Comparison of ENCODE assay signal across 8 cellular contexts in genomic region chr2:63488118-63488713, GRCh38.
DNase-seq lines count a peak whose midpoint lies in the region; ATAC-seq, FAIRE-seq and TF ChIP-seq lines count a peak whose summit lies in the region.

No MANE protein-coding gene starts in this region.

- H4K20me1 ChIP-seq in Loucy (ENCODE audit: insufficient read depth, low read length, poor library complexity, severe bottlenecking) (no peaks in the 10 kb centered on the region), K562 (replicated peaks; ENCODE audit: control insufficient read depth, insufficient read depth, low read length) (no peaks in the 10 kb centered on the region)

- no peak for TF ChIP-seq POLR2A in K562 (conservative IDR thresholded peaks at IDR 0.05)

- WGBS in K562 (ENCODE audit: insufficient coverage, low coverage, missing lambda C conversion rate) = 47% methylated on average over 2 of the region's 2 CpGs

- in situ Hi-C loops in K562 (cut with MboI) = no loop called here

- peak; percentile 56 to 67 for TF ChIP-seq RAD21 in K562 (CRISPR knock-in tag; conservative IDR thresholded peaks at IDR 0.05 in 1 of 2, IDR thresholded peaks at IDR 0.05 in 1 of 2)

- H2AFZ ChIP-seq in Loucy (ENCODE audit: low read length) (no peak overlapping the region), K562 (ENCODE audit: low read depth, low read length) (no peak overlapping the region)

- FAIRE-seq in K562 (lab: Jason Lieb, UNC) = peak; percentile 26

- H3K79me2 ChIP-seq in Loucy (ENCODE audit: insufficient read depth, low read length) (no peaks in the 10 kb centered on the region), K562 (ENCODE audit: control insufficient read depth, insufficient read depth, low read length) (no peaks in the 10 kb centered on the region)

- TF ChIP-seq CTCF in Loucy (conservative IDR thresholded peaks at IDR 0.05; ENCODE audit: low read length) (peak; percentile 85), K562 (IDR thresholded peaks at IDR 0.05 in 2 of 3, conservative IDR thresholded peaks at IDR 0.05 in 1 of 3; ENCODE audit: insufficient read depth in 2 of 3, low read depth in 1 of 3, low read length in 3 of 3) (peak; percentile 16 to 66 (median 46); a peak in 4 of 6 replicates)

- no peak for TF ChIP-seq EP300 in K562 (IDR thresholded peaks at IDR 0.05; ENCODE audit: low read length)

- H3K27me3 ChIP-seq in Loucy (ENCODE audit: insufficient read depth, low read length, poor library complexity, severe bottlenecking) = no peaks in the 10 kb centered on the region
- H3K27me3 ChIP-seq in K562 (ENCODE audit: control insufficient read depth in 2 of 2, insufficient read depth in 2 of 2, low read length in 2 of 2) = no peaks in the 10 kb centered on the region

- H3K4me3 ChIP-seq in Loucy (ENCODE audit: low read length, poor library complexity, severe bottlenecking) = no peak overlapping the region
- H3K4me3 ChIP-seq in K562 = no peak overlapping the region

- H3K4me1 ChIP-seq in Loucy (ENCODE audit: insufficient read depth, low read length, poor library complexity, severe bottlenecking) = peaks cover 7% of the 10 kb centered on the region
- H3K4me1 ChIP-seq in K562 (replicated peaks in 1 of 2; ENCODE audit: control insufficient read depth in 2 of 2, insufficient read depth in 2 of 2, low read length in 2 of 2) = no peaks in the 10 kb centered on the region

- no peaks in the 10 kb centered on the region for H3K4me1 Mint-ChIP-seq in activated naive CD4-positive, alpha-beta T cell treated with anti-CD3 and anti-CD28 coated beads for 36 hours (ENCODE audit: low read depth)

- POLR2A ChIA-PET in K562 (lab: Yijun Ruan, JAX) = no interaction called here

- ATAC-seq in K562 (peak; percentile 52; the same call in 1 of the 3 replicates), GM21825 (IDR thresholded peaks at IDR 0.05; ENCODE audit: unreplicated experiment) (no peak), HG03460 (IDR thresholded peaks at IDR 0.05; ENCODE audit: unreplicated experiment) (no peak), HG03039 (IDR thresholded peaks at IDR 0.05; ENCODE audit: unreplicated experiment) (no peak)

- no peak overlapping the region for H3K27ac Mint-ChIP-seq in activated naive CD4-positive, alpha-beta T cell treated with anti-CD3 and anti-CD28 coated beads for 36 hours

- H3F3A ChIP-seq in Loucy (ENCODE audit: low read depth) = no peaks in the 10 kb centered on the region

- no peak overlapping the region for H3K4me3 Mint-ChIP-seq in activated naive CD4-positive, alpha-beta T cell treated with anti-CD3 and anti-CD28 coated beads for 36 hours

- no peaks in the 10 kb centered on the region for H3K9me2 ChIP-seq in Loucy (replicated peaks; ENCODE audit: low read depth, low read length)

- H3K36me3 Mint-ChIP-seq in activated naive CD4-positive, alpha-beta T cell treated with anti-CD3 and anti-CD28 coated beads for 36 hours (ENCODE audit: low read depth) = peaks cover 5% of the 10 kb centered on the region

- H3K9me3 ChIP-seq in Loucy (ENCODE audit: insufficient read depth, low read depth, low read length) = no peaks in the 10 kb centered on the region
- H3K9me3 ChIP-seq in K562 (replicated peaks; ENCODE audit: control insufficient read depth, insufficient read depth, low read depth, low read length) = no peaks in the 10 kb centered on the region

- H3K4me2 ChIP-seq in Loucy (ENCODE audit: low read depth, low read length, poor library complexity, severe bottlenecking) (no peak overlapping the region), K562 (ENCODE audit: insufficient read depth, low read length) (no peak overlapping the region)

- H3K36me3 ChIP-seq in Loucy (ENCODE audit: insufficient read depth, low read length) (peaks cover 3% of the 10 kb centered on the region; the same call in 1 of the 2 replicates), K562 (ENCODE audit: control insufficient read depth, insufficient read depth, low read length) (no peaks in the 10 kb centered on the region)

- no peak overlapping the region for H3K27ac ChIP-seq in K562 (ENCODE audit: extremely low read depth, low read depth, low read length)

- H3K9me3 Mint-ChIP-seq in activated naive CD4-positive, alpha-beta T cell treated with anti-CD3 and anti-CD28 coated beads for 36 hours = no peaks in the 10 kb centered on the region

- H3K9me1 ChIP-seq in K562 (ENCODE audit: control insufficient read depth, insufficient read depth, low read length) = no peaks in the 10 kb centered on the region

- DNase-seq in activated naive CD4-positive, alpha-beta T cell treated with anti-CD3 and anti-CD28 coated beads for 36 hours = peak; percentile 28
- DNase-seq in activated naive CD4-positive, alpha-beta T cell treated with Interleukin-2 at 50 U/mL for 16 hours = no peak
- DNase-seq in K562 (ENCODE audit: extremely low read depth in 1 of 4, low spot score in 3 of 4) (peak; percentile 8 to 35 (median 12)), medulla oblongata (ENCODE audit: extremely low spot score) (peak; percentile 44)

- intact Hi-C loops in activated naive CD4-positive, alpha-beta T cell treated with anti-CD3 and anti-CD28 coated beads for 36 hours (cut with micrococcal nuclease) = loop anchor here (2.0 to 5.0 kb wide), 2 partner anchors 701 to 1031 kb away; no protein-coding TSS in a partner anchor
- intact Hi-C loops in K562 (cut with micrococcal nuclease) = loop anchor here (1.0 to 10.0 kb wide), 3 partner anchors 303 to 546 kb away; no protein-coding TSS in a partner anchor

- no TSS peak for BruUV-seq in K562 (replicated peaks; lab: Mats Ljungman, UMichigan)

- H3K27me3 Mint-ChIP-seq in activated naive CD4-positive, alpha-beta T cell treated with anti-CD3 and anti-CD28 coated beads for 36 hours (ENCODE audit: low read depth) = no peaks in the 10 kb centered on the region

- no peak overlapping the region for H3K9ac ChIP-seq in Loucy (ENCODE audit: low read depth, low read length, poor library complexity, severe bottlenecking)
- no peak overlapping the region for H3K9ac ChIP-seq in K562 (ENCODE audit: insufficient read depth in 1 of 2, low read depth in 2 of 2, low read length in 2 of 2)

- CTCF ChIA-PET in activated naive CD4-positive, alpha-beta T cell treated with anti-CD3 and anti-CD28 coated beads for 36 hours (lab: Charles Lee) = interaction anchor here (0.6 to 1.6 kb wide), 3 partner anchors 63 to 792 kb away, joined by 3 to 4 read pairs (median 3); no protein-coding TSS in a partner anchor
- CTCF ChIA-PET in K562 (lab: Yijun Ruan, JAX; ENCODE audit: low intra/inter-chr PET ratio) = interaction anchor here (0.7 to 1.5 kb wide), 2 partner anchors 547 to 700 kb away, joined by 4 to 5 read pairs; no protein-coding TSS in a partner anchor

TF ChIP-seq in K562, 482 proteins besides CTCF, POLR2A, EP300 and RAD21:
- TF ChIP-seq NFATC3 (IDR thresholded peaks at IDR 0.05) (no peak), DEAF1 (CRISPR knock-in tag; IDR thresholded peaks at IDR 0.05) (peak; percentile 40; the same call in 1 of the 2 replicates)
